Comparison of ENCODE assay signal across 26 cellular contexts in the genomic region with DNA sequence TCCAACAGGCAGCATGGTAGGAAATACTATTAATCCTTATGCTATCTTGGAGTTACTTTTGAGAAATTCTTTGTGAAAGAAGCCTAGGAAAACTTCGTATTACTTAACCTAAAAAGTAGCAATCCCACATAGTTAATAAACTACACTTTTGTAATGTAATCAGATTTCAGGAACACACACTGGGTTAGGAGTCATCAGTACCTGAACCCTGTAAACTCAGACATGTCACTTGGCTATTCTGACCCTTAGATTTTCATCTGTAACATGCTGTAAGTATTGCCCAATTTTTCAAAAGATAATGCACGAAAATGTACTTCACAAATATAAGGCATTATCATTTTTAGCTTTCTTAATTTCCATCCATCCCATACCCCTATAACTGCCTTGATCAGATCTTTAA.
"Had no signal": no experiment of that assay in that cellular context is flagged by ENCODE, and none has a peak within 500 bp of the region (broad histone marks: within the 10 kb centered on the region; RNA-seq: fewer than 3 reads in every experiment).

No MANE protein-coding gene starts in this region.

- H2AFZ ChIP-seq: neural progenitor cell, parathyroid adenoma had no signal

- H3K27me3 Mint-ChIP-seq: naive B cell; stimulated activated naive CD8-positive, alpha-beta T cell treated with anti-CD3 and anti-CD28 coated beads, Interleukin-15, Interleukin-2, amounts not matched to agents 100 ng/mL and 50 ng/mL, for 24 hours had no signal

- H3K27me3 ChIP-seq: left lung, neural progenitor cell, neutrophil, right atrium auricular region, right lobe of liver, suprapubic skin, tibial artery, upper lobe of right lung had no signal

- H3K9me3 Mint-ChIP-seq: naive B cell; natural killer cell; nephron progenitor cell; neural progenitor cell; stimulated activated naive CD8-positive, alpha-beta T cell treated with anti-CD3 and anti-CD28 coated beads, Interleukin-15, Interleukin-2, amounts not matched to agents 100 ng/mL and 50 ng/mL, for 24 hours had no signal

- H3K79me2 ChIP-seq: parathyroid adenoma had no signal

- H3K4me3 Mint-ChIP-seq: naive B cell; natural killer cell; nephron progenitor cell; neural progenitor cell; stimulated activated naive CD8-positive, alpha-beta T cell treated with anti-CD3 and anti-CD28 coated beads, Interleukin-15, Interleukin-2, amounts not matched to agents 100 ng/mL and 50 ng/mL, for 24 hours had no signal

- H3K27ac Mint-ChIP-seq: natural killer cell, nephron progenitor cell, neural progenitor cell had no signal

- H3K27ac ChIP-seq: left lung, lower lobe of right lung, neural progenitor cell, neutrophil, parathyroid adenoma, right atrium auricular region, right lobe of liver, suprapubic skin, thoracic aorta, tibial artery, upper lobe of right lung had no signal

- H3K4me1 ChIP-seq: left lung, lower lobe of right lung, neural progenitor cell, parathyroid adenoma, right atrium auricular region, suprapubic skin, upper lobe of right lung had no signal

- H3K4me2 ChIP-seq: neural progenitor cell, smooth muscle cell had no signal

- H3K9ac ChIP-seq: neural progenitor cell, parathyroid adenoma had no signal

- H3K9me3 ChIP-seq: left lung, lower lobe of right lung, neutrophil, right atrium auricular region, right lobe of liver, suprapubic skin, thoracic aorta, tibial artery, upper lobe of right lung had no signal

- ATAC-seq: left lung, lower lobe of right lung, natural killer cell, upper lobe of right lung had no signal

- DNase-seq: hippocampal formation; left cardiac atrium; left lung; lower lobe of right lung; mammary epithelial cell; mesenchymal stem cell; naive B cell; natural killer cell; nephron progenitor cell; occipital lobe; right lobe of liver; stimulated activated CD4-positive, alpha-beta T cell treated with anti-CD3 and anti-CD28 coated beads, Interleukin-12 subunit alpha, Interleukin-12 subunit beta, amount 100 ng/mL, for 4 hours; stimulated activated CD4-positive, alpha-beta T cell treated with anti-CD3 and anti-CD28 coated beads, Interleukin-15, amount 100 ng/mL, for 24 hours; stimulated activated CD4-positive, alpha-beta T cell treated with anti-CD3 and anti-CD28 coated beads, Interleukin-2, amount 100 ng/mL, for 24 hours; stimulated activated CD4-positive, alpha-beta T cell treated with anti-CD3 and anti-CD28 coated beads, Interleukin-4, amount 100 ng/mL, for 1 hour; stimulated activated naive CD4-positive, alpha-beta T cell; tibial artery; upper lobe of right lung had no signal

- H3K4me1 Mint-ChIP-seq: nephron progenitor cell, neural progenitor cell had no signal
